1 cellular context compared by ENCODE assay signal in the genomic region with DNA sequence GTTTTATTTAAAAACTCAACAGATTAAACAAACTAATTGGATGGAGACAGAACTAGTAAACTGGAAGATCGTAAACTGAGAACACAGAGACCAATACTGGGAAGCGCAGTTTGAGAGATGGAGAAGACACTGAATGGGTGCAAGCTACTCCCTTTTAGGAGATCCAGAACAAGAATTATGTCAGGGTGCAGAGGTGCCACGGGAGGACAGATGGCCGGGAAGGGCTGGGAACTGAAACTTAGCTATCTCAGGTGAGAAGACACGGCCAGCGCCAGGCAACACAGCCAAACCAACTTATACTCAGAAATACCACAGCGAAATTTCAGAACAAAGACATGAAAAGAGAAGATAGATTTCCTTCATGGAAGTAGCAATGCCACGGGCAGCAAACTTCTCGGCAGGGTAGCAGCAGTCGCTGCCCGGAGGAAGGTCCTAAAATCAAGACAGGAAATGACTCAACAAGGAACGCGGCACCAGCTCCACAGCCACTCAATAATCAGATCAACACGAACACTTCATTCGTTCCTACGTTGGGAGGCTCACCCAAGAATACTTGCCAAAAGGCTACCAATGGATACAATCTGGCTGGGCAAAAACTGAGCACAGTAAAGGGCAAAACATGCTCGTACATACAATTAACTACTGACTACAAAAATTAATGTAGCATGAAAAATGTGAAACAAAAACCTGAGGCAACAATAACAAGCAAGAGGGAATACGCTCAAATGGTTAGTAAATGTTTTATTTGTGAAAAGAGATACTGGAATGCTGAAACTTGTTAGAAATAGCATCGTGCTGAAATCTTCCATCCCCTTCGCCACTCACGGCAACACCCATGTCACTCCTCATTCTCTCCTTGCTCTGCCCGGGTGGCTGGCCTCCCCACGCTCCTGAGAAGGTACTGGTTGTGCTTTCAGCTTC.
TF ChIP-seq lines count a peak whose summit lies in the region.

No MANE protein-coding gene starts in this region.

TF ChIP-seq in HepG2, 621 proteins besides CTCF, POLR2A, EP300 and RAD21 (continued from another document):
- TF ChIP-seq SAP130 (CRISPR knock-in tag; IDR thresholded peaks at IDR 0.05; ENCODE audit: low read depth) (peak; percentile 11; the same call in 1 of the 2 replicates), KAT7 (CRISPR knock-in tag; IDR thresholded peaks at IDR 0.05; ENCODE audit: borderline replicate concordance) (no peak), ZBTB38 (CRISPR knock-in tag; IDR thresholded peaks at IDR 0.05) (peak; percentile 78; the same call in 1 of the 2 replicates), ZNF263 (CRISPR knock-in tag; IDR thresholded peaks at IDR 0.05) (no peak)
- TF ChIP-seq, protein P1, sequence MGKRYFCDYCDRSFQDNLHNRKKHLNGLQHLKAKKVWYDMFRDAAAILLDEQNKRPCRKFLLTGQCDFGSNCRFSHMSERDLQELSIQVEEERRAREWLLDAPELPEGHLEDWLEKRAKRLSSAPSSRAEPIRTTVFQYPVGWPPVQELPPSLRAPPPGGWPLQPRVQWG (CRISPR knock-in tag; IDR thresholded peaks at IDR 0.05; ENCODE audit: borderline replicate concordance, low read depth) = no peak
- TF ChIP-seq, protein P2, sequence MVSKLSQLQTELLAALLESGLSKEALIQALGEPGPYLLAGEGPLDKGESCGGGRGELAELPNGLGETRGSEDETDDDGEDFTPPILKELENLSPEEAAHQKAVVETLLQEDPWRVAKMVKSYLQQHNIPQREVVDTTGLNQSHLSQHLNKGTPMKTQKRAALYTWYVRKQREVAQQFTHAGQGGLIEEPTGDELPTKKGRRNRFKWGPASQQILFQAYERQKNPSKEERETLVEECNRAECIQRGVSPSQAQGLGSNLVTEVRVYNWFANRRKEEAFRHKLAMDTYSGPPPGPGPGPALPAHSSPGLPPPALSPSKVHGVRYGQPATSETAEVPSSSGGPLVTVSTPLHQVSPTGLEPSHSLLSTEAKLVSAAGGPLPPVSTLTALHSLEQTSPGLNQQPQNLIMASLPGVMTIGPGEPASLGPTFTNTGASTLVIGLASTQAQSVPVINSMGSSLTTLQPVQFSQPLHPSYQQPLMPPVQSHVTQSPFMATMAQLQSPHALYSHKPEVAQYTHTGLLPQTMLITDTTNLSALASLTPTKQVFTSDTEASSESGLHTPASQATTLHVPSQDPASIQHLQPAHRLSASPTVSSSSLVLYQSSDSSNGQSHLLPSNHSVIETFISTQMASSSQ (IDR thresholded peaks at IDR 0.05; ENCODE audit: low read depth) = no peak
- TF ChIP-seq, protein P2 (CRISPR knock-in tag; IDR thresholded peaks at IDR 0.05; ENCODE audit: borderline replicate concordance) = no peak
